In the genomic region with DNA sequence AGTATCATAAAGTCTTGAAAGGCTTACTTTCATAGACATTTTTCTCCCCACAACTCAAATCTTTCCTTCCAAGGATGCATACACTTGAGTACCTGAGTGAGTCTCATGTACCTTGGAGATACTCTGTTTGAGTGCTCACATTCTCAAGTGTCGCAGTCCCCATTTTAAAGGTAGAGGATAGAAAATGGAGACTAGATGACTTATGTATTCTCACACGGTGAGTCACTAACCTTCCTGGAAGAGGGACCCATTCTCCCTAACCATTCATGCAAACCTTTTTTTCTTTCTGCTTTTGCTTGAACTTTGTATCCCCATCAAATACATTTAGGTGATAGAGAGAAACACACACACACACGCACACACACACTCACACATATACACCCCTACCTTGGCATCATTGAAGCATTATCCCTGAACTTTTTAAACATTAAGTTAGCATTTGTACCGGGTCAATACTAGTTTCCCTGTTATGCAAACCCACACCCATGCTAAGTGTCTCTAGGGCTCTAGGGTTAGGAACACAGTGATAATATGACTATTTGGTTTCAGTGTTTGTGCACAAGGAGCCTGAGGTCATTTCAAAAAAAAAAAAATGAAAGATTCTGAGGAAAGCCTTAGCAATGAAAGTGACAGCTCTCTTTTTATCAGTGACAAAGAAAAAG, we compare ENCODE assay signal across 11 cellular contexts.
DNase-seq lines count a peak whose midpoint lies in the region; ATAC-seq and TF ChIP-seq lines count a peak whose summit lies in the region.
"Had no signal": no experiment of that assay in that cellular context is flagged by ENCODE, and none has a peak within 500 bp of the region (broad histone marks: within the 10 kb centered on the region; RNA-seq: fewer than 3 reads in every experiment).

No MANE protein-coding gene starts in this region.

- H3K9me3 Mint-ChIP-seq in Calu3 (ENCODE audit: low read depth, unreplicated experiment): no peaks in the 10 kb centered on the region
- no peaks in the 10 kb centered on the region for H3K9me3 Mint-ChIP-seq in activated naive CD8-positive, alpha-beta T cell (ENCODE audit: low read depth)
- no peaks in the 10 kb centered on the region for H3K9me3 Mint-ChIP-seq in osteocyte (ENCODE audit: unreplicated experiment)

- intact Hi-C loops in Calu3 (cut with micrococcal nuclease; ENCODE audit: unreplicated experiment) (no loop called here), ovary (cut with DNase I) (no loop called here), sigmoid colon (cut with DNase I) (no loop called here)

- H3K36me3 Mint-ChIP-seq in Calu3 (ENCODE audit: insufficient read depth, unreplicated experiment): peaks cover 10% of the 10 kb centered on the region
- H3K36me3 Mint-ChIP-seq in activated naive CD8-positive, alpha-beta T cell: no peaks in the 10 kb centered on the region
- peaks cover 3% of the 10 kb centered on the region for H3K36me3 Mint-ChIP-seq in osteocyte (ENCODE audit: unreplicated experiment)

- TF ChIP-seq POLR2A in ovary (IDR thresholded peaks at IDR 0.05): no peak
- TF ChIP-seq POLR2A in sigmoid colon (IDR thresholded peaks at IDR 0.05): no peak

- peak; percentile 46 for ATAC-seq in GM19043 (IDR thresholded peaks at IDR 0.05; ENCODE audit: low read depth, unreplicated experiment)
- peak; percentile 68 for ATAC-seq in HG03039 (IDR thresholded peaks at IDR 0.05; ENCODE audit: unreplicated experiment)

- no peak overlapping the region for H3K4me3 Mint-ChIP-seq in Calu3 (ENCODE audit: low read depth, unreplicated experiment)
- H3K4me3 Mint-ChIP-seq in activated naive CD8-positive, alpha-beta T cell: no peak overlapping the region
- no peak overlapping the region for H3K4me3 Mint-ChIP-seq in osteocyte (ENCODE audit: unreplicated experiment)

- BruUV-seq in Calu3 (replicated peaks; lab: Mats Ljungman, UMichigan): no TSS peak

- no peak for DNase-seq in Calu3
- no peak for DNase-seq in ovary
- DNase-seq in sigmoid colon: no peak
- no peak for DNase-seq in DMS79 (lab: John Stamatoyannopoulos, UW)
- no peak for DNase-seq in osteocyte (ENCODE audit: extremely low spot score, unreplicated experiment)
- DNase-seq: activated CD4-positive, alpha-beta T cell treated with anti-CD3 and anti-CD28 coated beads for 4 hours; BE2C had no signal

- H3K27ac ChIP-seq in ovary (no peak overlapping the region), sigmoid colon (no peak overlapping the region)
- H3K27ac ChIP-seq: cardiac muscle cell had no signal

- no peak for TF ChIP-seq EP300 in ovary (IDR thresholded peaks at IDR 0.05)
- no peak for TF ChIP-seq EP300 in sigmoid colon (IDR thresholded peaks at IDR 0.05)

- no peak overlapping the region for H3K4me3 ChIP-seq in ovary
- H3K4me3 ChIP-seq in sigmoid colon: no peak overlapping the region
- H3K4me3 ChIP-seq: cardiac muscle cell had no signal

- H3K27ac Mint-ChIP-seq in Calu3 (ENCODE audit: unreplicated experiment): peak overlapping the region; percentile 95
- H3K27ac Mint-ChIP-seq in activated naive CD8-positive, alpha-beta T cell: peak overlapping the region; percentile 48
- H3K27ac Mint-ChIP-seq in osteocyte (ENCODE audit: unreplicated experiment): no peak overlapping the region

- H3K27me3 ChIP-seq in ovary: no peaks in the 10 kb centered on the region
- no peaks in the 10 kb centered on the region for H3K27me3 ChIP-seq in sigmoid colon
- H3K27me3 ChIP-seq: cardiac muscle cell had no signal

- WGBS in ovary, 3 donors: 90 to 92% (median 92%) methylated on average over 4 of the region's 4 CpGs
- WGBS in sigmoid colon, 2 donors: 49 to 75% methylated on average over 4 of the region's 4 CpGs

- peaks cover 73% of the 10 kb centered on the region for H3K4me1 Mint-ChIP-seq in Calu3 (ENCODE audit: low read depth, unreplicated experiment)
- peaks cover 14% of the 10 kb centered on the region for H3K4me1 Mint-ChIP-seq in activated naive CD8-positive, alpha-beta T cell (ENCODE audit: low read depth)
- H3K4me1 Mint-ChIP-seq in osteocyte (ENCODE audit: unreplicated experiment): peaks cover 16% of the 10 kb centered on the region

- H3K27me3 Mint-ChIP-seq in Calu3 (ENCODE audit: unreplicated experiment): no peaks in the 10 kb centered on the region
- H3K27me3 Mint-ChIP-seq in activated naive CD8-positive, alpha-beta T cell: peaks cover 5% of the 10 kb centered on the region
- no peaks in the 10 kb centered on the region for H3K27me3 Mint-ChIP-seq in osteocyte (ENCODE audit: unreplicated experiment)

- H3K36me3 ChIP-seq in ovary (no peaks in the 10 kb centered on the region), sigmoid colon (no peaks in the 10 kb centered on the region)
- H3K36me3 ChIP-seq: BE2C, cardiac muscle cell had no signal

- no peaks in the 10 kb centered on the region for H3K4me1 ChIP-seq in ovary (ENCODE audit: insufficient read depth)
- peaks cover 0 to 5% (median 2%) of the 10 kb centered on the region in 4 donors for H3K4me1 ChIP-seq in sigmoid colon
- H3K4me1 ChIP-seq: BE2C had no signal

- CTCF ChIA-PET in Calu3 (lab: Charles Lee): no interaction called here

- H3K9me3 ChIP-seq in ovary (no peaks in the 10 kb centered on the region), sigmoid colon (no peaks in the 10 kb centered on the region)
- H3K9me3 ChIP-seq: BE2C had no signal

- no peak for TF ChIP-seq CTCF in Calu3 (IDR thresholded peaks at IDR 0.05; ENCODE audit: unreplicated experiment)
- no peak for TF ChIP-seq CTCF in ovary (IDR thresholded peaks at IDR 0.05)
- no peak for TF ChIP-seq CTCF in sigmoid colon (IDR thresholded peaks at IDR 0.05)
- no peak for TF ChIP-seq CTCF in osteocyte (IDR thresholded peaks at IDR 0.05)
